Comparison of ENCODE assay signal across 2 cellular contexts in the genomic region with DNA sequence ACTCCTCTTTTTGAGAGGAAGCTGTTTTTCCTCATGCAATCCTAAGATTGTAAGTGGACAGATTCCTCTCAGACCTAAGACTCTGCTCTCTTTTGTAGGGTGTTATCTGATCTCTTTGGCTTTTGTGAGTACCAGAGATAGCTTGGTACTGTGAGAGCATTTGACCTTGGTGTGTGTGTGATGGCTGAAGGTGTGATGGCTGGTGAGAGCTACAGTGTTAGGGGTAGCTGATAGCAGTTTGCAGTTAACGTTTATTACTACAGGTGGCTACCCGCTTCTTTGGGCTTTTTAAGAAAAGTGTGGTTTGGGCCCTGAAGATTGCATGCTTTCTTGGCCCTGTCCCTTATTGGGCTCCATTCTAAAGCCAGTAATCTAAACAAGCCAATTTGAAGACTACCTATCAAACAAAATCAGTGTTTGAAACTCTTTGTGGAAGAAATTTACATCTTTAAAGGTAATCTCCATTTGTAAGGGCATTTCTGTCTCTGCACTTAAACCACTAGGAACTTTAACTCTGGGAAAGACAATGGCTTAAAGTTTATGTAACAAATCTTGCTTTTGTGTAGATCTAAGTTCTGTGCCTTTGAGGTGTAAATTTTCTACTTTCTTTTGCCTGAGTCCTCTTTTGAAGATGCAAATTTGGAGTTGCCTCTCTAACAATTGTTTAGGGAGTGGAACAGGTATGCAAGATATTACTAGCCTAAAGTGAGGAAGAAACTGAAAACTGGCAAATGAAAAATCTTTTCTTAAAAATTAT.
A peak's percentile ranks its signal among the peaks of the same experiment; 100 is the strongest.
TF ChIP-seq lines count a peak whose summit lies in the region.

No MANE protein-coding gene starts in this region.

TF ChIP-seq in GM23338, 12 proteins besides CTCF, POLR2A, EP300 and RAD21 (continued from another document):
- TF ChIP-seq, protein P1, sequence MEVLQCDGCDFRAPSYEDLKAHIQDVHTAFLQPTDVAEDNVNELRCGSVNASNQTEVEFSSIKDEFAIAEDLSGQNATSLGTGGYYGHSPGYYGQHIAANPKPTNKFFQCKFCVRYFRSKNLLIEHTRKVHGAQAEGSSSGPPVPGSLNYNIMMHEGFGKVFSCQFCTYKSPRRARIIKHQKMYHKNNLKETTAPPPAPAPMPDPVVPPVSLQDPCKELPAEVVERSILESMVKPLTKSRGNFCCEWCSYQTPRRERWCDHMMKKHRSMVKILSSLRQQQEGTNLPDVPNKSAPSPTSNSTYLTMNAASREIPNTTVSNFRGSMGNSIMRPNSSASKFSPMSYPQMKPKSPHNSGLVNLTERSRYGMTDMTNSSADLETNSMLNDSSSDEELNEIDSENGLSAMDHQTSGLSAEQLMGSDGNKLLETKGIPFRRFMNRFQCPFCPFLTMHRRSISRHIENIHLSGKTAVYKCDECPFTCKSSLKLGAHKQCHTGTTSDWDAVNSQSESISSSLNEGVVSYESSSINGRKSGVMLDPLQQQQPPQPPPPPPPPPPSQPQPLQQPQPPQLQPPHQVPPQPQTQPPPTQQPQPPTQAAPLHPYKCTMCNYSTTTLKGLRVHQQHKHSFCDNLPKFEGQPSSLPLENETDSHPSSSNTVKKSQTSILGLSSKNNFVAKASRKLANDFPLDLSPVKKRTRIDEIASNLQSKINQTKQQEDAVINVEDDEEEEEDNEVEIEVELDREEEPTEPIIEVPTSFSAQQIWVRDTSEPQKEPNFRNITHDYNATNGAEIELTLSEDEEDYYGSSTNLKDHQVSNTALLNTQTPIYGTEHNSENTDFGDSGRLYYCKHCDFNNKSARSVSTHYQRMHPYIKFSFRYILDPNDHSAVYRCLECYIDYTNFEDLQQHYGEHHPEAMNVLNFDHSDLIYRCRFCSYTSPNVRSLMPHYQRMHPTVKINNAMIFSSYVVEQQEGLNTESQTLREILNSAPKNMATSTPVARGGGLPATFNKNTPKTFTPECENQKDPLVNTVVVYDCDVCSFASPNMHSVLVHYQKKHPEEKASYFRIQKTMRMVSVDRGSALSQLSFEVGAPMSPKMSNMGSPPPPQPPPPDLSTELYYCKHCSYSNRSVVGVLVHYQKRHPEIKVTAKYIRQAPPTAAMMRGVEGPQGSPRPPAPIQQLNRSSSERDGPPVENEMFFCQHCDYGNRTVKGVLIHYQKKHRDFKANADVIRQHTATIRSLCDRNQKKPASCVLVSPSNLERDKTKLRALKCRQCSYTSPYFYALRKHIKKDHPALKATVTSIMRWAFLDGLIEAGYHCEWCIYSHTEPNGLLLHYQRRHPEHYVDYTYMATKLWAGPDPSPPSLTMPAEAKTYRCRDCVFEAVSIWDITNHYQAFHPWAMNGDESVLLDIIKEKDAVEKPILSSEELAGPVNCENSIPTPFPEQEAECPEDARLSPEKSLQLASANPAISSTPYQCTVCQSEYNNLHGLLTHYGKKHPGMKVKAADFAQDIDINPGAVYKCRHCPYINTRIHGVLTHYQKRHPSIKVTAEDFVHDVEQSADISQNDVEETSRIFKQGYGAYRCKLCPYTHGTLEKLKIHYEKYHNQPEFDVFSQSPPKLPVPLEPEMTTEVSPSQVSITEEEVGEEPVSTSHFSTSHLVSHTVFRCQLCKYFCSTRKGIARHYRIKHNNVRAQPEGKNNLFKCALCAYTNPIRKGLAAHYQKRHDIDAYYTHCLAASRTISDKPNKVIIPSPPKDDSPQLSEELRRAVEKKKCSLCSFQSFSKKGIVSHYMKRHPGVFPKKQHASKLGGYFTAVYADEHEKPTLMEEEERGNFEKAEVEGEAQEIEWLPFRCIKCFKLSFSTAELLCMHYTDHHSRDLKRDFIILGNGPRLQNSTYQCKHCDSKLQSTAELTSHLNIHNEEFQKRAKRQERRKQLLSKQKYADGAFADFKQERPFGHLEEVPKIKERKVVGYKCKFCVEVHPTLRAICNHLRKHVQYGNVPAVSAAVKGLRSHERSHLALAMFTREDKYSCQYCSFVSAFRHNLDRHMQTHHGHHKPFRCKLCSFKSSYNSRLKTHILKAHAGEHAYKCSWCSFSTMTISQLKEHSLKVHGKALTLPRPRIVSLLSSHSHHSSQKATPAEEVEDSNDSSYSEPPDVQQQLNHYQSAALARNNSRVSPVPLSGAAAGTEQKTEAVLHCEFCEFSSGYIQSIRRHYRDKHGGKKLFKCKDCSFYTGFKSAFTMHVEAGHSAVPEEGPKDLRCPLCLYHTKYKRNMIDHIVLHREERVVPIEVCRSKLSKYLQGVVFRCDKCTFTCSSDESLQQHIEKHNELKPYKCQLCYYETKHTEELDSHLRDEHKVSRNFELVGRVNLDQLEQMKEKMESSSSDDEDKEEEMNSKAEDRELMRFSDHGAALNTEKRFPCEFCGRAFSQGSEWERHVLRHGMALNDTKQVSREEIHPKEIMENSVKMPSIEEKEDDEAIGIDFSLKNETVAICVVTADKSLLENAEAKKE (CRISPR knock-in tag; IDR thresholded peaks at IDR 0.05), result no peak
- TF ChIP-seq JUNB (IDR thresholded peaks at IDR 0.05; ENCODE audit: unreplicated experiment) (no peak), EZH2phosphoT487 (IDR thresholded peaks at IDR 0.05; ENCODE audit: unreplicated experiment) (no peak), ZNF331 (CRISPR knock-in tag; IDR thresholded peaks at IDR 0.05; ENCODE audit: low read depth) (no peak), STAT1 (IDR thresholded peaks at IDR 0.05; ENCODE audit: unreplicated experiment) (no peak), NANOG (IDR thresholded peaks at IDR 0.05; ENCODE audit: borderline replicate concordance) (peak; percentile 92)
- TF ChIP-seq, protein P2, sequence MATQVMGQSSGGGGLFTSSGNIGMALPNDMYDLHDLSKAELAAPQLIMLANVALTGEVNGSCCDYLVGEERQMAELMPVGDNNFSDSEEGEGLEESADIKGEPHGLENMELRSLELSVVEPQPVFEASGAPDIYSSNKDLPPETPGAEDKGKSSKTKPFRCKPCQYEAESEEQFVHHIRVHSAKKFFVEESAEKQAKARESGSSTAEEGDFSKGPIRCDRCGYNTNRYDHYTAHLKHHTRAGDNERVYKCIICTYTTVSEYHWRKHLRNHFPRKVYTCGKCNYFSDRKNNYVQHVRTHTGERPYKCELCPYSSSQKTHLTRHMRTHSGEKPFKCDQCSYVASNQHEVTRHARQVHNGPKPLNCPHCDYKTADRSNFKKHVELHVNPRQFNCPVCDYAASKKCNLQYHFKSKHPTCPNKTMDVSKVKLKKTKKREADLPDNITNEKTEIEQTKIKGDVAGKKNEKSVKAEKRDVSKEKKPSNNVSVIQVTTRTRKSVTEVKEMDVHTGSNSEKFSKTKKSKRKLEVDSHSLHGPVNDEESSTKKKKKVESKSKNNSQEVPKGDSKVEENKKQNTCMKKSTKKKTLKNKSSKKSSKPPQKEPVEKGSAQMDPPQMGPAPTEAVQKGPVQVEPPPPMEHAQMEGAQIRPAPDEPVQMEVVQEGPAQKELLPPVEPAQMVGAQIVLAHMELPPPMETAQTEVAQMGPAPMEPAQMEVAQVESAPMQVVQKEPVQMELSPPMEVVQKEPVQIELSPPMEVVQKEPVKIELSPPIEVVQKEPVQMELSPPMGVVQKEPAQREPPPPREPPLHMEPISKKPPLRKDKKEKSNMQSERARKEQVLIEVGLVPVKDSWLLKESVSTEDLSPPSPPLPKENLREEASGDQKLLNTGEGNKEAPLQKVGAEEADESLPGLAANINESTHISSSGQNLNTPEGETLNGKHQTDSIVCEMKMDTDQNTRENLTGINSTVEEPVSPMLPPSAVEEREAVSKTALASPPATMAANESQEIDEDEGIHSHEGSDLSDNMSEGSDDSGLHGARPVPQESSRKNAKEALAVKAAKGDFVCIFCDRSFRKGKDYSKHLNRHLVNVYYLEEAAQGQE (IDR thresholded peaks at IDR 0.05; ENCODE audit: unreplicated experiment), result no peak

TF ChIP-seq in SK-N-SH treated with all-trans-retinoic acid at 6 μM for 48 hours, 23 proteins besides CTCF, POLR2A, EP300 and RAD21 (continued from another document):
- TF ChIP-seq, protein P3, sequence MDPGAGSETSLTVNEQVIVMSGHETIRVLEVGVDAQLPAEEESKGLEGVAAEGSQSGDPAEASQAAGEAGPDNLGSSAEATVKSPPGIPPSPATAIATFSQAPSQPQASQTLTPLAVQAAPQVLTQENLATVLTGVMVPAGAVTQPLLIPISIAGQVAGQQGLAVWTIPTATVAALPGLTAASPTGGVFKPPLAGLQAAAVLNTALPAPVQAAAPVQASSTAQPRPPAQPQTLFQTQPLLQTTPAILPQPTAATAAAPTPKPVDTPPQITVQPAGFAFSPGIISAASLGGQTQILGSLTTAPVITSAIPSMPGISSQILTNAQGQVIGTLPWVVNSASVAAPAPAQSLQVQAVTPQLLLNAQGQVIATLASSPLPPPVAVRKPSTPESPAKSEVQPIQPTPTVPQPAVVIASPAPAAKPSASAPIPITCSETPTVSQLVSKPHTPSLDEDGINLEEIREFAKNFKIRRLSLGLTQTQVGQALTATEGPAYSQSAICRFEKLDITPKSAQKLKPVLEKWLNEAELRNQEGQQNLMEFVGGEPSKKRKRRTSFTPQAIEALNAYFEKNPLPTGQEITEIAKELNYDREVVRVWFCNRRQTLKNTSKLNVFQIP (CRISPR knock-in tag; IDR thresholded peaks at IDR 0.05; ENCODE audit: borderline replicate concordance, low read depth), result no peak
- TF ChIP-seq PPARA (CRISPR knock-in tag; IDR thresholded peaks at IDR 0.05; ENCODE audit: borderline replicate concordance), result no peak
- TF ChIP-seq, protein P4, sequence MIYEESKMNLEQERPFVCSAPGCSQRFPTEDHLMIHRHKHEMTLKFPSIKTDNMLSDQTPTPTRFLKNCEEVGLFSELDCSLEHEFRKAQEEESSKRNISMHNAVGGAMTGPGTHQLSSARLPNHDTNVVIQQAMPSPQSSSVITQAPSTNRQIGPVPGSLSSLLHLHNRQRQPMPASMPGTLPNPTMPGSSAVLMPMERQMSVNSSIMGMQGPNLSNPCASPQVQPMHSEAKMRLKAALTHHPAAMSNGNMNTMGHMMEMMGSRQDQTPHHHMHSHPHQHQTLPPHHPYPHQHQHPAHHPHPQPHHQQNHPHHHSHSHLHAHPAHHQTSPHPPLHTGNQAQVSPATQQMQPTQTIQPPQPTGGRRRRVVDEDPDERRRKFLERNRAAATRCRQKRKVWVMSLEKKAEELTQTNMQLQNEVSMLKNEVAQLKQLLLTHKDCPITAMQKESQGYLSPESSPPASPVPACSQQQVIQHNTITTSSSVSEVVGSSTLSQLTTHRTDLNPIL (CRISPR knock-in tag; IDR thresholded peaks at IDR 0.05; ENCODE audit: low read depth), result no peak
